Comparison of ENCODE assay signal across 8 cellular contexts in genomic region chr9:34636791-34637355, GRCh38. TPM values are rescaled to one million over a fixed set of nuclear protein-coding genes. Genes with fewer than 3 reads are reported as not detected.
DNase-seq lines count a peak whose midpoint lies in the region; ATAC-seq and TF ChIP-seq lines count a peak whose summit lies in the region.

No MANE protein-coding gene starts in this region.

- ATAC-seq in aorta (ENCODE audit: low FRiP score), result no peak

- H3K4me3 ChIP-seq in NB4 (ENCODE audit: low read depth, low read length), result peak overlapping the region; percentile 90
- peak overlapping the region; percentile 58 for H3K4me3 ChIP-seq in mononuclear cell (ENCODE audit: low read length)
- H3K4me3 ChIP-seq in aorta (ENCODE audit: low read length in 2 of 2), result peak overlapping the region in 1 of 2 donors; percentile 19

- H3K4me1 ChIP-seq in mononuclear cell (ENCODE audit: insufficient read depth, low read length) (peaks cover 39% of the 10 kb centered on the region), aorta (ENCODE audit: control insufficient read depth in 1 of 2, insufficient read depth in 2 of 2, low read length in 2 of 2) (no peaks in the 10 kb centered on the region)

- WGBS in aorta, 2 donors, result 6 to 8% methylated on average over 22 to 23 of the region's 23 CpGs

- no peak for TF ChIP-seq POLR2A in NB4 (IDR thresholded peaks at IDR 0.05; ENCODE audit: extremely low read depth, insufficient read length)

- no peaks in the 10 kb centered on the region for H3K36me3 ChIP-seq in aorta (ENCODE audit: control insufficient read depth in 1 of 2, insufficient read depth in 2 of 2, low read length in 1 of 2)

- H3K9me3 ChIP-seq in mononuclear cell (ENCODE audit: low read depth, low read length) (no peaks in the 10 kb centered on the region), aorta (ENCODE audit: control insufficient read depth, low read length) (no peaks in the 10 kb centered on the region)

- no peak for TF ChIP-seq CTCF in NB4 (IDR thresholded peaks at IDR 0.05; ENCODE audit: low read depth, low read length)

- intact Hi-C loops in aorta (cut with DNase I), result loop anchor here in 1 of 2 donors (5.0 kb wide), 1 partner anchor 65 kb away; no protein-coding TSS in a partner anchor

- H3K27ac ChIP-seq in caudate nucleus (ENCODE audit: low read depth, low read length) (peak overlapping the region; percentile 90), aorta (ENCODE audit: low read depth in 1 of 2, low read length in 2 of 2) (no peak overlapping the region)

- H3K27me3 ChIP-seq in mononuclear cell (ENCODE audit: insufficient read depth, low read length) (no peaks in the 10 kb centered on the region), aorta (ENCODE audit: control insufficient read depth in 1 of 2, insufficient read depth in 2 of 2, low read length in 1 of 2) (no peaks in the 10 kb centered on the region)

- DNase-seq in NK-92 treated with Interleukin-12 subunit alpha and Interleukin-12 subunit beta, amount 100 ng/mL, for 24 hours (lab: John Stamatoyannopoulos, UW), result peak; percentile 41
- no peak for DNase-seq in NK-92 (lab: John Stamatoyannopoulos, UW; ENCODE audit: unreplicated experiment)
- DNase-seq in NB4 (ENCODE audit: low read depth), result peak; percentile 64
- DNase-seq in caudate nucleus (lab: John Stamatoyannopoulos, UW), result peak in 9 of 61 donors; percentile 39 to 71 (median 54)
- peak; percentile 67 to 87 for DNase-seq in aorta
- DNase-seq in H4 (ENCODE audit: low spot score), result no peak
- no peak for DNase-seq in NCI-H146 (lab: John Stamatoyannopoulos, UW)

RNA-seq across cellular contexts. Expression of gene SIGMAR1, which starts 0.7 kb away (rescaled TPM):
- total RNA-seq in mononuclear cell (15.6 TPM), aorta (10 to 100 TPM; 31.8 to 42.9 TPM)
- polyA plus RNA-seq in aorta, result 10 to 100 TPM; 26.3 to 48.1 TPM
- total RNA-seq in H4 (2014; rRNA removed; shearing (Covaris generic)), result 80.2 and 127 TPM in 2 replicates

RNA-seq across cellular contexts. Expression of gene ARID3C, which starts 8.0 kb away (rescaled TPM):
- total RNA-seq in mononuclear cell, result not detected
- not detected for total RNA-seq in aorta
- polyA plus RNA-seq in aorta, result not detected
- total RNA-seq in H4 (2014; rRNA removed; shearing (Covaris generic)), result 0.21 TPM in 1 of 2 replicates, not detected in the other

RNA-seq across cellular contexts. Expression of gene GALT, which starts 9.6 kb away (rescaled TPM):
- total RNA-seq in mononuclear cell (46.4 TPM), aorta (10 to 100 TPM; 27.2 to 50.9 TPM)
- 10 to 100 TPM; 29.2 to 98.1 TPM for polyA plus RNA-seq in aorta
- 14.9 and 25.8 TPM in 2 replicates for total RNA-seq in H4 (2014; rRNA removed; shearing (Covaris generic))

RNA-seq across cellular contexts. Expression of gene IL11RA, which starts 15.1 kb away (rescaled TPM):
- total RNA-seq in mononuclear cell (17.8 TPM), aorta (10 to 100 TPM; 33.7 to 66.4 TPM)
- 10 to 100 TPM; 28.2 to 93.4 TPM for polyA plus RNA-seq in aorta
- 8.9 and 12.4 TPM in 2 replicates for total RNA-seq in H4 (2014; rRNA removed; shearing (Covaris generic))

RNA-seq across cellular contexts. Expression of gene DCTN3, which starts 16.6 kb away (rescaled TPM):
- total RNA-seq in mononuclear cell (43.6 TPM), aorta (10 to 100 TPM; 56.7 to 61.4 TPM)
- polyA plus RNA-seq in aorta, result 100 to 1,000 TPM; 106 to 111 TPM
- 153 and 168 TPM in 2 replicates for total RNA-seq in H4 (2014; rRNA removed; shearing (Covaris generic))

Comparison
In these comparisons a context has a peak if more than half of its experiments do, and no peak if none do; other contexts are left out.
1. DNase-seq: peak in NK-92 treated with Interleukin-12 subunit alpha and Interleukin-12 subunit beta, amount 100 ng/mL, for 24 hours (single experiment), NB4 (single experiment) and aorta (2 of 2); none in NK-92 (single experiment), H4 (single experiment) and NCI-H146 (single experiment).